21 cellular contexts compared by ENCODE assay signal in the genomic region with DNA sequence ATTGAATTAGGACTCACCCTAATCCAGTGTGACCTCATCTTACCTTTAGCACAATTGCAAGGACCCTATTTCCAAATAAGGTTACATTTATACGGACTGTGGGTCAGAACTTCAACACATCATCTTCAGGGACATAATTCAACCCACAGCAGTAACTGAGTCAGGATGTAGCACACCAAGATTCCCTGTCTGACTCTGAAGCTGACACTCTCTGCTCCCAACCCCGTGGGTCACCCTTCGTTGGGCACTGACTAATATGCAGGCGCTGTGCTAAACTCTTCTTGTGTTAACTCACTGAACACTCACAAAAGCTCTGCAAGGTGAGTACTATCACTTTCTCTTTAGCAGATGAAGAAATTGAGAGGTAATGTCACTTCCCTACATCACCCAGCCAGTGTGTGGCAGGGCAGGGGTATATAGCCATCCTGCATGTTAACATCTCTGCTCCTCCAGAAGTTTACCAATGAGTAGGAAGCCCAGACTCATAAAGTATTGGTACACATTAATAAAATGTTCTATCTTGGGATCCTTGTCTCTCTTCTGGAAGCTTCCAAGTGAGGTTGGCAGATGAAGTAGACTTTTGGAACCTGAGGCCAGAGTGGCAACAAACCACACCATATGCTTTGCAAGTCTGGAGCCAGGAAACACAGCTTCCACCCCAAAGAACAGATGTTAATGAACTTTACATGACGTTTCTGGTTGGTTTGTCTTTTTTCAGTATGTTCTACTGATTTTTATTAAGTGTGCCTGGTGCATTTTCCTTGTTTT.
DNase-seq lines count a peak whose midpoint lies in the region; ATAC-seq, FAIRE-seq and TF ChIP-seq lines count a peak whose summit lies in the region.
"Had no signal": no experiment of that assay in that cellular context is flagged by ENCODE, and none has a peak within 500 bp of the region (broad histone marks: within the 10 kb centered on the region; RNA-seq: fewer than 3 reads in every experiment).

No MANE protein-coding gene starts in this region.

- TF ChIP-seq RAD21 in GM12878 (IDR thresholded peaks at IDR 0.05; ENCODE audit: insufficient read depth, low read depth, low read length), result no peak

- H3K27ac ChIP-seq in GM12878 (ENCODE audit: control insufficient read depth, insufficient read depth), result peak overlapping the region; percentile 52
- H3K27ac ChIP-seq: C4-2B had no signal

- H3K4me3 ChIP-seq in GM12878, result no peak overlapping the region

- POLR2A ChIA-PET in GM12878 (lab: Charles Lee), result no interaction called here

- in situ Hi-C loops in GM12878 (cut with MboI), result no loop called here

- peak; percentile 13 for FAIRE-seq in GM12878 (lab: Jason Lieb, UNC)

- H3K9me3 ChIP-seq in GM12878 (replicated peaks; ENCODE audit: control insufficient read depth, insufficient read depth, low read length), result no peaks in the 10 kb centered on the region; the same call in 1 of the 3 replicates

- no peak overlapping the region for H2AFZ ChIP-seq in GM12878 (ENCODE audit: control insufficient read depth, low read depth, low read length)

- BruUV-seq in GM12878 (replicated peaks; lab: Mats Ljungman, UMichigan), result no TSS peak

- intact Hi-C loops in GM12878 (cut with micrococcal nuclease; ENCODE audit: unreplicated experiment), result no loop called here

- CTCF ChIA-PET in GM12878 (lab: Yijun Ruan, JAX), result no interaction called here

- SMC1A ChIA-PET in GM12878 (lab: Charles Lee; ENCODE audit: uncharacterized antibody, unreplicated experiment), result no interaction called here

- 0 out of 2 replicates have a peak overlapping the region, but pooled peaks have one; percentile 14 for H3K4me2 ChIP-seq in GM12878 (ENCODE audit: control insufficient read depth, insufficient read depth)

- H4K20me1 ChIP-seq in GM12878 (ENCODE audit: control insufficient read depth, insufficient read depth), result no peaks in the 10 kb centered on the region

- H3K4me1 ChIP-seq in GM12878 (ENCODE audit: control insufficient read depth, insufficient read depth, low read length), result peaks cover 27% of the 10 kb centered on the region

- TF ChIP-seq POLR2A in GM12878 (IDR thresholded peaks at IDR 0.05; ENCODE audit: low read depth, low read length), result no peak

- TF ChIP-seq CTCF in GM12878 (IDR thresholded peaks at IDR 0.05 in 2 of 3, conservative IDR thresholded peaks at IDR 0.05 in 1 of 3; ENCODE audit: control insufficient read depth in 2 of 3, extremely low read depth in 1 of 3, insufficient read depth in 1 of 3, low read depth in 3 of 3, low read length in 3 of 3), result no peak

- DNase-seq in NCI-H2171 treated with DMSO at 0.1 percent for 48 hours (lab: John Stamatoyannopoulos, UW) (peak; percentile 34), NCI-H2171 (lab: John Stamatoyannopoulos, UW) (no peak), HK-2 (ENCODE audit: unreplicated experiment) (peak; percentile 27), GM12878 (ENCODE audit: low read depth, low spot score) (peak; percentile 53), renal cortical epithelial cell (ENCODE audit: low read depth) (peak; percentile 74), SKM-1 (lab: John Stamatoyannopoulos, UW; ENCODE audit: unreplicated experiment) (no peak), NCI-H1930 (lab: John Stamatoyannopoulos, UW) (no peak)
- DNase-seq: 8988T; AML-193; DMS79 treated with DMSO at 0.1 percent for 48 hours; H9; NCI-H1105; NCI-H146; NCI-H2081 treated with DMSO at 0.1 percent for 48 hours; NCI-H69; NK-92 treated with Interleukin-12 subunit alpha and Interleukin-12 subunit beta, amount 100 ng/mL, for 24 hours; SIG-M5; T-cell had no signal

- no peak for TF ChIP-seq EP300 in GM12878 (IDR thresholded peaks at IDR 0.05; ENCODE audit: borderline replicate concordance in 1 of 2, control insufficient read depth in 1 of 2, low read depth in 2 of 2, low read length in 2 of 2)

- no peak overlapping the region for H3K9ac ChIP-seq in GM12878 (ENCODE audit: control insufficient read depth, insufficient read depth, low read length)

- RAD21 ChIA-PET in GM12878 (lab: Charles Lee; ENCODE audit: unreplicated experiment), result no interaction called here

- 2% methylated on average over 5 of the region's 5 CpGs for WGBS in GM12878 (ENCODE audit: insufficient coverage, insufficient replicate concordance, low lambda C conversion rate, missing lambda C conversion rate)

- H3K36me3 ChIP-seq in GM12878 (ENCODE audit: control insufficient read depth in 2 of 2, insufficient read depth in 2 of 2, low read length in 1 of 2), result no peaks in the 10 kb centered on the region

- no peaks in the 10 kb centered on the region for H3K27me3 ChIP-seq in GM12878 (replicated peaks in 1 of 2; ENCODE audit: control insufficient read depth in 2 of 2, insufficient read depth in 2 of 2, low read length in 1 of 2)

- ATAC-seq in GM12878 (peak; percentile 83), HG02588 (IDR thresholded peaks at IDR 0.05; ENCODE audit: unreplicated experiment) (no peak)
- ATAC-seq: SK-N-SH treated with all-trans-retinoic acid at 6 μM for 48 hours, T-cell had no signal

- no peaks in the 10 kb centered on the region for H3K79me2 ChIP-seq in GM12878 (ENCODE audit: control insufficient read depth, insufficient read depth, low read length)

TF ChIP-seq in GM12878, 131 proteins besides CTCF, POLR2A, EP300 and RAD21 (continues in another document):
- no peak for TF ChIP-seq EED (IDR thresholded peaks at IDR 0.05; ENCODE audit: low read depth)
- TF ChIP-seq, protein P1, sequence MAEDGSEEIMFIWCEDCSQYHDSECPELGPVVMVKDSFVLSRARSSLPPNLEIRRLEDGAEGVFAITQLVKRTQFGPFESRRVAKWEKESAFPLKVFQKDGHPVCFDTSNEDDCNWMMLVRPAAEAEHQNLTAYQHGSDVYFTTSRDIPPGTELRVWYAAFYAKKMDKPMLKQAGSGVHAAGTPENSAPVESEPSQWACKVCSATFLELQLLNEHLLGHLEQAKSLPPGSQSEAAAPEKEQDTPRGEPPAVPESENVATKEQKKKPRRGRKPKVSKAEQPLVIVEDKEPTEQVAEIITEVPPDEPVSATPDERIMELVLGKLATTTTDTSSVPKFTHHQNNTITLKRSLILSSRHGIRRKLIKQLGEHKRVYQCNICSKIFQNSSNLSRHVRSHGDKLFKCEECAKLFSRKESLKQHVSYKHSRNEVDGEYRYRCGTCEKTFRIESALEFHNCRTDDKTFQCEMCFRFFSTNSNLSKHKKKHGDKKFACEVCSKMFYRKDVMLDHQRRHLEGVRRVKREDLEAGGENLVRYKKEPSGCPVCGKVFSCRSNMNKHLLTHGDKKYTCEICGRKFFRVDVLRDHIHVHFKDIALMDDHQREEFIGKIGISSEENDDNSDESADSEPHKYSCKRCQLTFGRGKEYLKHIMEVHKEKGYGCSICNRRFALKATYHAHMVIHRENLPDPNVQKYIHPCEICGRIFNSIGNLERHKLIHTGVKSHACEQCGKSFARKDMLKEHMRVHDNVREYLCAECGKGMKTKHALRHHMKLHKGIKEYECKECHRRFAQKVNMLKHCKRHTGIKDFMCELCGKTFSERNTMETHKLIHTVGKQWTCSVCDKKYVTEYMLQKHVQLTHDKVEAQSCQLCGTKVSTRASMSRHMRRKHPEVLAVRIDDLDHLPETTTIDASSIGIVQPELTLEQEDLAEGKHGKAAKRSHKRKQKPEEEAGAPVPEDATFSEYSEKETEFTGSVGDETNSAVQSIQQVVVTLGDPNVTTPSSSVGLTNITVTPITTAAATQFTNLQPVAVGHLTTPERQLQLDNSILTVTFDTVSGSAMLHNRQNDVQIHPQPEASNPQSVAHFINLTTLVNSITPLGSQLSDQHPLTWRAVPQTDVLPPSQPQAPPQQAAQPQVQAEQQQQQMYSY (CRISPR knock-in tag; IDR thresholded peaks at IDR 0.05), result no peak
- TF ChIP-seq, protein P2, sequence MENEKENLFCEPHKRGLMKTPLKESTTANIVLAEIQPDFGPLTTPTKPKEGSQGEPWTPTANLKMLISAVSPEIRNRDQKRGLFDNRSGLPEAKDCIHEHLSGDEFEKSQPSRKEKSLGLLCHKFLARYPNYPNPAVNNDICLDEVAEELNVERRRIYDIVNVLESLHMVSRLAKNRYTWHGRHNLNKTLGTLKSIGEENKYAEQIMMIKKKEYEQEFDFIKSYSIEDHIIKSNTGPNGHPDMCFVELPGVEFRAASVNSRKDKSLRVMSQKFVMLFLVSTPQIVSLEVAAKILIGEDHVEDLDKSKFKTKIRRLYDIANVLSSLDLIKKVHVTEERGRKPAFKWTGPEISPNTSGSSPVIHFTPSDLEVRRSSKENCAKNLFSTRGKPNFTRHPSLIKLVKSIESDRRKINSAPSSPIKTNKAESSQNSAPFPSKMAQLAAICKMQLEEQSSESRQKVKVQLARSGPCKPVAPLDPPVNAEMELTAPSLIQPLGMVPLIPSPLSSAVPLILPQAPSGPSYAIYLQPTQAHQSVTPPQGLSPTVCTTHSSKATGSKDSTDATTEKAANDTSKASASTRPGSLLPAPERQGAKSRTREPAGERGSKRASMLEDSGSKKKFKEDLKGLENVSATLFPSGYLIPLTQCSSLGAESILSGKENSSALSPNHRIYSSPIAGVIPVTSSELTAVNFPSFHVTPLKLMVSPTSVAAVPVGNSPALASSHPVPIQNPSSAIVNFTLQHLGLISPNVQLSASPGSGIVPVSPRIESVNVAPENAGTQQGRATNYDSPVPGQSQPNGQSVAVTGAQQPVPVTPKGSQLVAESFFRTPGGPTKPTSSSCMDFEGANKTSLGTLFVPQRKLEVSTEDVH (IDR thresholded peaks at IDR 0.05; ENCODE audit: low read depth, partially characterized antibody), result no peak
- TF ChIP-seq PAX5 (IDR thresholded peaks at IDR 0.05; ENCODE audit: borderline replicate concordance, low read depth, low read length), result peak; percentile 94
- peak; percentile 24; the same call in 1 of the 2 replicates for TF ChIP-seq IKZF1 (conservative IDR thresholded peaks at IDR 0.05)
- TF ChIP-seq, protein P3, sequence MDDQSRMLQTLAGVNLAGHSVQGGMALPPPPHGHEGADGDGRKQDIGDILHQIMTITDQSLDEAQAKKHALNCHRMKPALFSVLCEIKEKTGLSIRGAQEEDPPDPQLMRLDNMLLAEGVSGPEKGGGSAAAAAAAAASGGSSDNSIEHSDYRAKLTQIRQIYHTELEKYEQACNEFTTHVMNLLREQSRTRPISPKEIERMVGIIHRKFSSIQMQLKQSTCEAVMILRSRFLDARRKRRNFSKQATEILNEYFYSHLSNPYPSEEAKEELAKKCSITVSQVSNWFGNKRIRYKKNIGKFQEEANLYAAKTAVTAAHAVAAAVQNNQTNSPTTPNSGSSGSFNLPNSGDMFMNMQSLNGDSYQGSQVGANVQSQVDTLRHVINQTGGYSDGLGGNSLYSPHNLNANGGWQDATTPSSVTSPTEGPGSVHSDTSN (IDR thresholded peaks at IDR 0.05; ENCODE audit: insufficient replicate concordance, low read depth, low read length), result no peak
- no peak for TF ChIP-seq BACH1 (IDR thresholded peaks at IDR 0.05; ENCODE audit: borderline replicate concordance)
- no peak for TF ChIP-seq CHD4 (IDR thresholded peaks at IDR 0.05)
- no peak for TF ChIP-seq POU2F2 (IDR thresholded peaks at IDR 0.05; ENCODE audit: borderline replicate concordance, low read depth, low read length)
- no peak for TF ChIP-seq TCF12 (IDR thresholded peaks at IDR 0.05; ENCODE audit: low read depth, low read length)
- no peak for TF ChIP-seq SIN3A (IDR thresholded peaks at IDR 0.05; ENCODE audit: low read depth, low read length)
- TF ChIP-seq YBX1 (IDR thresholded peaks at IDR 0.05), result no peak
- TF ChIP-seq JUND (IDR thresholded peaks at IDR 0.05; ENCODE audit: low read depth, low read length), result no peak

Comparison
In these comparisons a context has a peak if more than half of its experiments do, and no peak if none do; other contexts are left out.
1. DNase-seq: peak in NCI-H2171 treated with DMSO at 0.1 percent for 48 hours (single experiment), HK-2 (single experiment), GM12878 (single experiment) and renal cortical epithelial cell (single experiment); none in NCI-H2171 (single experiment), SKM-1 (single experiment) and NCI-H1930 (0 of 2).